Comparison of ENCODE assay signal across 29 cellular contexts in genomic region chr2:99825630-99826029, GRCh38.
"Had no signal": no experiment of that assay in that cellular context is flagged by ENCODE, and none has a peak within 500 bp of the region (broad histone marks: within the 10 kb centered on the region; RNA-seq: fewer than 3 reads in every experiment).

No MANE protein-coding gene starts in this region.

- H3K9me3 ChIP-seq: adrenal gland, body of pancreas, esophagus squamous epithelium, left lung, pancreas, prostate gland, stomach, thyroid gland, upper lobe of left lung had no signal

- ATAC-seq: body of pancreas; left lung; pancreas; stimulated activated naive B cell treated with anti-CD40 and anti-IgM and Interleukin-4, amounts not matched to agents 10 μg/mL and 1 μg/mL and 100 μg/mL, for 72 hours had no signal

- H3K27me3 Mint-ChIP-seq: activated naive CD8-positive, alpha-beta T cell treated with anti-CD3 and anti-CD28 coated beads for 36 hours; dendritic cell treated with granulocyte-macrophage colony-stimulating factor and Interleukin-4, amounts not matched to agents 40 ng/mL and 50 ng/mL, for 4 days; stimulated activated naive B cell treated with anti-CD40 and anti-IgM and Interleukin-4, amounts not matched to agents 10 μg/mL and 1 μg/mL and 100 μg/mL, for 72 hours had no signal

- H3K36me3 Mint-ChIP-seq: activated naive CD8-positive, alpha-beta T cell treated with anti-CD3 and anti-CD28 coated beads for 36 hours had no signal

- H3K36me3 ChIP-seq: adrenal gland, cardiac muscle cell, esophagus squamous epithelium, left lung, pancreas, prostate gland, thyroid gland, upper lobe of left lung had no signal

- H3K4me3 Mint-ChIP-seq: activated naive CD4-positive, alpha-beta T cell treated with anti-CD3 and anti-CD28 coated beads for 36 hours; activated naive CD8-positive, alpha-beta T cell treated with anti-CD3 and anti-CD28 coated beads for 36 hours; dendritic cell treated with granulocyte-macrophage colony-stimulating factor and Interleukin-4, amounts not matched to agents 40 ng/mL and 50 ng/mL, for 4 days; nephron progenitor cell; stimulated activated naive B cell treated with anti-CD40 and anti-IgM and Interleukin-4, amounts not matched to agents 10 μg/mL and 1 μg/mL and 100 μg/mL, for 72 hours; T-helper 1 cell treated with Interleukin-12 subunit alpha and Interleukin-12 subunit beta and Interleukin-4 antibody, amounts not matched to agents 30 μg/mL and 1 μg/mL, for 36 hours had no signal

- H3K4me3 ChIP-seq: adrenal gland, body of pancreas, cardiac muscle cell, esophagus squamous epithelium, left lung, lung, pancreas, prostate gland, stomach, thyroid gland, upper lobe of left lung had no signal

- H3K27me3 ChIP-seq: cardiac muscle cell, left lung, stomach, thyroid gland, upper lobe of left lung had no signal

- H3K9me3 Mint-ChIP-seq: activated naive CD4-positive, alpha-beta T cell treated with anti-CD3 and anti-CD28 coated beads for 36 hours; activated naive CD8-positive, alpha-beta T cell treated with anti-CD3 and anti-CD28 coated beads for 36 hours; T-helper 1 cell treated with Interleukin-12 subunit alpha and Interleukin-12 subunit beta and Interleukin-4 antibody, amounts not matched to agents 30 μg/mL and 1 μg/mL, for 36 hours had no signal

- H3K4me1 ChIP-seq: adrenal gland, body of pancreas, esophagus squamous epithelium, pancreas, prostate gland, stomach, thyroid gland had no signal

- DNase-seq: activated CD4-positive, alpha-beta T cell treated with anti-CD3 and anti-CD28 coated beads for 48 hours; activated CD4-positive, alpha-beta T cell treated with anti-CD3 and anti-CD28 coated beads, Interleukin-2, amount 50 U/mL, for 48 hours; activated CD8-positive, alpha-beta memory T cell treated with anti-CD3 and anti-CD28 coated beads for 24 hours; activated effector memory CD4-positive, alpha-beta T cell treated with Interleukin-2 at 50 U/mL for 16 hours; activated naive CD4-positive, alpha-beta T cell treated with anti-CD3 and anti-CD28 coated beads for 36 hours; activated naive CD8-positive, alpha-beta T cell treated with anti-CD3 and anti-CD28 coated beads for 36 hours; adrenal gland; aorta; body of pancreas; esophagus squamous epithelium; foreskin melanocyte; kidney glomerular epithelial cell; left lung; nephron progenitor cell; pancreas; stimulated activated CD4-positive, alpha-beta T cell treated with anti-CD3 and anti-CD28 coated beads, Interleukin-15, amount 100 ng/mL, for 24 hours; stimulated activated CD4-positive, alpha-beta T cell treated with anti-CD3 and anti-CD28 coated beads, Interleukin-2, amount 100 ng/mL, for 24 hours; stimulated activated naive B cell treated with anti-CD40 and anti-IgM and Interleukin-4, amounts not matched to agents 10 μg/mL and 1 μg/mL and 100 μg/mL, for 72 hours; stomach; T-helper 9 cell; thyroid gland; upper lobe of left lung had no signal

- H3K27ac ChIP-seq: adrenal gland, body of pancreas, cardiac muscle cell, epithelial cell of prostate, esophagus squamous epithelium, left lung, pancreas, prostate gland, stomach, thyroid gland, upper lobe of left lung, VCaP had no signal

- H3K4me1 Mint-ChIP-seq: activated naive CD8-positive, alpha-beta T cell treated with anti-CD3 and anti-CD28 coated beads for 36 hours had no signal

- H3K27ac Mint-ChIP-seq: activated naive CD4-positive, alpha-beta T cell treated with anti-CD3 and anti-CD28 coated beads for 36 hours; activated naive CD8-positive, alpha-beta T cell treated with anti-CD3 and anti-CD28 coated beads for 36 hours; dendritic cell treated with granulocyte-macrophage colony-stimulating factor and Interleukin-4, amounts not matched to agents 40 ng/mL and 50 ng/mL, for 4 days; nephron progenitor cell; T-helper 1 cell treated with Interleukin-12 subunit alpha and Interleukin-12 subunit beta and Interleukin-4 antibody, amounts not matched to agents 30 μg/mL and 1 μg/mL, for 36 hours had no signal
